In the genomic region with DNA sequence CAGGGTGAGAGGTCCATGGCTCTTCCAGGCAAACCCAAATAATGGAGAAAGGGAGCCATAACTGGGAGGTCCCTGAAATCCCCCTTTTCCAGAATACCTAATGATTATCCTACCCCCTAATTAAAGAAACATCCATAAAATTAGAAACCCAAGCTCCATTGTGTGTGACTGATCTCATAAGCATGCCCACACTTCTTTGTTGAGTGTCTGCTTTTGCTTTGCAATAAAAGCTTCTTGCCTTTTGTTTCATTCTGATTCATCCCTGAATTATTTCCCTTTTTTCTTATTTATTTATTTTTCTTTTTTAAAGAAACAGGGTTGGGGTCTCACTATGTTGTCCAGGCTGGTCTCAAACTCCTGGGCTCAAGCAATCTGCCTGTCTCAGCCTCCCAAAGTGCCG, we compare ENCODE assay signal across 23 cellular contexts.
"Had no signal": no experiment of that assay in that cellular context is flagged by ENCODE, and none has a peak within 500 bp of the region (broad histone marks: within the 10 kb centered on the region; RNA-seq: fewer than 3 reads in every experiment).

No MANE protein-coding gene starts in this region.

- DNase-seq: activated B cell treated with CpG ODN at 0.5 μM for 24 hours; activated CD4-positive, alpha-beta T cell treated with anti-CD3 and anti-CD28 coated beads for 36 hours; activated CD4-positive, alpha-beta T cell treated with anti-CD3 and anti-CD28 coated beads, Interleukin-2, amount 50 U/mL, for 48 hours; activated CD8-positive, alpha-beta memory T cell treated with anti-CD3 and anti-CD28 coated beads, Interleukin-2, amount 50 U/mL, for 48 hours; activated naive CD4-positive, alpha-beta T cell; activated naive CD8-positive, alpha-beta T cell treated with anti-CD3 and anti-CD28 coated beads for 36 hours; activated T-cell treated with anti-CD3 and anti-CD28 coated beads, Interleukin-2, amount 50 U/mL, for 4 hours; amniotic stem cell; head of caudate nucleus; hypothalamus; left ventricle myocardium inferior; naive thymus-derived CD8-positive, alpha-beta T cell; retina; sigmoid colon; spleen; stimulated activated CD4-positive, alpha-beta T cell treated with anti-CD3 and anti-CD28 coated beads, Interleukin-4, amount 100 ng/mL, for 1 hour; stimulated activated naive CD4-positive, alpha-beta T cell; T1000; testis had no signal

- H3K27ac ChIP-seq: coronary artery, epithelial cell of prostate, gastroesophageal sphincter, left ventricle myocardium inferior, neural progenitor cell, sigmoid colon, spleen, testis had no signal

- ATAC-seq: activated CD4-positive, alpha-beta T cell treated with anti-CD3 and anti-CD28 coated beads for 36 hours; activated T-cell treated with anti-CD3 and anti-CD28 coated beads, Interleukin-2, amount 50 U/mL, for 4 hours; gastroesophageal sphincter; naive thymus-derived CD8-positive, alpha-beta T cell had no signal

- H2AFZ ChIP-seq: neural progenitor cell had no signal

- H3K9ac ChIP-seq: neural progenitor cell had no signal

- H3K9me3 ChIP-seq: gastroesophageal sphincter, sigmoid colon, spleen, testis had no signal

- H3K4me3 ChIP-seq: coronary artery, gastroesophageal sphincter, left ventricle myocardium inferior, neural progenitor cell, sigmoid colon, spleen, testis had no signal

- H3K4me2 ChIP-seq: neural progenitor cell had no signal

- H3K27me3 ChIP-seq: gastroesophageal sphincter, neural progenitor cell, sigmoid colon, testis had no signal

- H3K36me3 ChIP-seq: gastroesophageal sphincter, left ventricle myocardium inferior, neural progenitor cell, sigmoid colon, spleen had no signal

- H3K4me1 ChIP-seq: gastroesophageal sphincter, left ventricle myocardium inferior, neural progenitor cell, sigmoid colon, spleen, testis had no signal
